Comparison of ENCODE assay signal across 20 cellular contexts in the genomic region with DNA sequence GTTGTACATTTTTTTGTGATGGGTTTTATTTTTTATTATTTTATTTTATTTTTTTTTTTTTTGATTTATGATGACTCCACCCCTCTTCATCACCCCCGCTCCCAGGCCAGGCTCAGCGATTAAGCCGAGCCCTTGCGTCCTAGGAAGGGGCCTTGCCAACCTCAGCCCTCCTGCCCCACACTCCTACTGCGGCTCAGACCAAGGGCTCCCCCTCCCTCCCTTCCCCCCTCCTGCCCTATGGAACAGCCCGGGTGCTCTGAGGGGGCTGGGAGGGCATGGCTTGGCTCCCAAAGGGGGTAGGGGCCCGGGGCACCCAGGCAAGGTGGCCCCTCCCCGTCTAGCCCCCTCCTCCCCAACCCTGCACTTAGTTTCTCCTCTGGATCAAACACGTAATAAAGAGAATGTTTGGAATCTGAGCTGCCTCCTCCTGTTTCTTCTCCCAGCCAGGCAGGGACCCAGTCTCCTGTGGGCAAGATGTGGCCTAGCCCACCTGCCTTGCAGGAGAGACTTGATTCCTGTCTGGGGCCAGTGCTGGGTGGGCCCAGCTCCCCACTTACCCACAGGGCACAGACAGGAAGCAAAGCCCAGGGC. TPM values are rescaled to one million over a fixed set of nuclear protein-coding genes. Genes with fewer than 3 reads are reported as not detected.
DNase-seq lines count a peak whose midpoint lies in the region; ATAC-seq and TF ChIP-seq lines count a peak whose summit lies in the region.
"Had no signal": no experiment of that assay in that cellular context is flagged by ENCODE, and none has a peak within 500 bp of the region (broad histone marks: within the 10 kb centered on the region; RNA-seq: fewer than 3 reads in every experiment).

No MANE protein-coding gene starts in this region.

- H4K20me1 ChIP-seq in BLaER1 treated with 17β-estradiol and CSF1 and Interleukin-3, amounts not matched to agents 10 nM and 100 nM = peaks cover 26 to 85% (median 52%) of the 10 kb centered on the region in 11 experiments

- H3K4me3 Mint-ChIP-seq in neural crest cell = peak overlapping the region; percentile 59
- H3K4me3 Mint-ChIP-seq: activated CD4-positive, alpha-beta memory T cell treated with anti-CD3 and anti-CD28 coated beads, Interleukin-2, amount 10 ng/mL, durations not matched to agents 7 days and 5 days; CD4-positive, alpha-beta memory T cell had no signal

- H3K4me1 ChIP-seq in BLaER1 treated with 17β-estradiol and CSF1 and Interleukin-3, amounts not matched to agents 10 nM and 100 nM = peaks cover 71 to 90% (median 83%) of the 10 kb centered on the region in 10 experiments
- peaks cover 51% of the 10 kb centered on the region for H3K4me1 ChIP-seq in HUES6 (ENCODE audit: control insufficient read depth, insufficient read depth, low read length)
- no peaks in the 10 kb centered on the region for H3K4me1 ChIP-seq in psoas muscle

- ATAC-seq in psoas muscle = no peak
- ATAC-seq in HG02938 (IDR thresholded peaks at IDR 0.05; ENCODE audit: unreplicated experiment) = no peak

- H3K36me3 ChIP-seq in BLaER1 treated with 17β-estradiol and CSF1 and Interleukin-3, amounts not matched to agents 10 nM and 100 nM = peaks cover 16 to 59% (median 35%) of the 10 kb centered on the region in 11 experiments
- peaks cover 43% of the 10 kb centered on the region for H3K36me3 ChIP-seq in HUES6 (ENCODE audit: control insufficient read depth, insufficient read depth, low read length)
- peaks cover 0 to 44% of the 10 kb centered on the region in 2 donors for H3K36me3 ChIP-seq in psoas muscle (ENCODE audit: insufficient read depth in 1 of 2, low read depth in 1 of 2)

- no peaks in the 10 kb centered on the region for H3K9me3 ChIP-seq in BLaER1 treated with 17β-estradiol and CSF1 and Interleukin-3, amounts not matched to agents 10 nM and 100 nM (replicated peaks in 1 of 11)
- no peaks in the 10 kb centered on the region for H3K9me3 ChIP-seq in HUES6 (ENCODE audit: control insufficient read depth, insufficient read depth, low read depth, low read length)
- no peaks in the 10 kb centered on the region for H3K9me3 ChIP-seq in psoas muscle
- H3K9me3 ChIP-seq: adrenal gland, testis had no signal

- peak; percentile 49 for DNase-seq in ecto neural progenitor cell (ENCODE audit: low spot score)
- no peak for DNase-seq in neural crest cell (ENCODE audit: low read depth, low spot score)
- DNase-seq in SW 1271 (lab: John Stamatoyannopoulos, UW) = no peak
- DNase-seq in psoas muscle = no peak
- no peak for DNase-seq in EL
- DNase-seq: activated CD4-positive, alpha-beta memory T cell treated with anti-CD3 and anti-CD28 coated beads, Interleukin-2, amount 10 ng/mL, durations not matched to agents 7 days and 5 days; activated CD4-positive, CD25-positive, alpha-beta regulatory T cell; activated gamma-delta T cell; adrenal gland; CD4-positive, alpha-beta memory T cell; dermis blood vessel endothelial cell; HCEC 1CT; Kasumi-1; NCI-H187 treated with DMSO at 0.1 percent for 48 hours; stimulated activated CD4-positive, alpha-beta T cell treated with anti-CD3 and anti-CD28 coated beads, Interleukin-2, amount 100 ng/mL, for 48 hours; stimulated activated naive CD4-positive, alpha-beta T cell; testis had no signal

- intact Hi-C loops in psoas muscle (cut with DNase I) = no loop called here

- peak overlapping the region in 9 of 11 experiments; percentile 21 to 70 (median 66); a peak in 15 of 22 replicates for H3K9ac ChIP-seq in BLaER1 treated with 17β-estradiol and CSF1 and Interleukin-3, amounts not matched to agents 10 nM and 100 nM
- H3K9ac ChIP-seq in HUES6 (ENCODE audit: low read length) = no peak overlapping the region

- peak overlapping the region; percentile 85 to 96 (median 90) for H3K4me2 ChIP-seq in BLaER1 treated with 17β-estradiol and CSF1 and Interleukin-3, amounts not matched to agents 10 nM and 100 nM

- H3K27me3 ChIP-seq in BLaER1 treated with 17β-estradiol and CSF1 and Interleukin-3, amounts not matched to agents 10 nM and 100 nM = no peaks in the 10 kb centered on the region
- H3K27me3 ChIP-seq in HUES6 (ENCODE audit: control insufficient read depth, insufficient read depth, low read length) = no peaks in the 10 kb centered on the region
- no peaks in the 10 kb centered on the region for H3K27me3 ChIP-seq in psoas muscle (ENCODE audit: insufficient read depth in 3 of 3, low read length in 2 of 3)
- H3K27me3 ChIP-seq: adrenal gland, testis had no signal

- peaks cover 43% of the 10 kb centered on the region for H3K4me1 Mint-ChIP-seq in neural crest cell
- H3K4me1 Mint-ChIP-seq: activated CD4-positive, alpha-beta memory T cell treated with anti-CD3 and anti-CD28 coated beads, Interleukin-2, amount 10 ng/mL, durations not matched to agents 7 days and 5 days had no signal

- H3K27me3 Mint-ChIP-seq in neural crest cell (ENCODE audit: low read depth) = peaks cover 10% of the 10 kb centered on the region
- H3K27me3 Mint-ChIP-seq: CD4-positive, alpha-beta memory T cell had no signal

- no peak for TF ChIP-seq CTCF in neural crest cell (conservative IDR thresholded peaks at IDR 0.05)
- no peak for TF ChIP-seq CTCF in psoas muscle (IDR thresholded peaks at IDR 0.05)

- peak overlapping the region in 1 of 10 experiments; percentile 53; a peak in 1 of 20 replicates for H3K4me3 ChIP-seq in BLaER1 treated with 17β-estradiol and CSF1 and Interleukin-3, amounts not matched to agents 10 nM and 100 nM
- H3K4me3 ChIP-seq in HUES6 (ENCODE audit: low read depth, low read length) (no peak overlapping the region), psoas muscle (no peak overlapping the region)
- H3K4me3 ChIP-seq: adrenal gland had no signal

- peaks cover 5% of the 10 kb centered on the region for H3K36me3 Mint-ChIP-seq in neural crest cell (ENCODE audit: low read depth)

- H3K27ac ChIP-seq in BLaER1 treated with 17β-estradiol and CSF1 and Interleukin-3, amounts not matched to agents 10 nM and 100 nM = peak overlapping the region in 7 of 11 experiments; percentile 40 to 75 (median 66); a peak in 13 of 22 replicates
- H3K27ac ChIP-seq in HUES6 (ENCODE audit: low read depth, low read length) (0 out of 2 replicates have a peak overlapping the region, but pooled peaks have one; percentile 55), psoas muscle (no peak overlapping the region)
- H3K27ac ChIP-seq: testis had no signal

- H3K9me3 Mint-ChIP-seq in neural crest cell = no peaks in the 10 kb centered on the region
- H3K9me3 Mint-ChIP-seq: activated CD4-positive, alpha-beta memory T cell treated with anti-CD3 and anti-CD28 coated beads, Interleukin-2, amount 10 ng/mL, durations not matched to agents 7 days and 5 days; CD4-positive, alpha-beta memory T cell had no signal

- H3K27ac Mint-ChIP-seq in neural crest cell (ENCODE audit: unreplicated experiment) = no peak overlapping the region
- H3K27ac Mint-ChIP-seq: activated CD4-positive, alpha-beta memory T cell treated with anti-CD3 and anti-CD28 coated beads, Interleukin-2, amount 10 ng/mL, durations not matched to agents 7 days and 5 days had no signal

- WGBS in psoas muscle, 3 donors = 62 to 72% (median 62%) methylated on average over 9 of the region's 9 CpGs

RNA-seq across cellular contexts. Expression of gene RCOR2, which starts 6.3 kb away (rescaled TPM):
- total RNA-seq in neural crest cell (107 and 108 TPM in 2 replicates), psoas muscle (1 to 10 TPM in 1 of 4 donors, under 1 TPM in 3; 0.25 to 2.1 (median 0.47) TPM)
- polyA plus RNA-seq in psoas muscle = under 1 TPM; 0.07 to 0.91 (median 0.77) TPM
- total RNA-seq: activated CD4-positive, alpha-beta memory T cell treated with anti-CD3 and anti-CD28 coated beads, Interleukin-2, amount 10 ng/mL, durations not matched to agents 7 days and 5 days; CD4-positive, alpha-beta memory T cell had no signal
- polyA plus RNA-seq: CD4-positive, alpha-beta memory T cell had no signal

RNA-seq across cellular contexts. Expression of gene NAA40, which starts 28.1 kb away (rescaled TPM):
- total RNA-seq in neural crest cell (64.5 and 71.2 TPM in 2 replicates), psoas muscle (10 to 100 TPM in 1 of 4 donors, 1 to 10 TPM in 3; 5.4 to 13.7 (median 7.8) TPM)
- 10 to 100 TPM in 1 of 3 donors, 1 to 10 TPM in 2; 4.6 to 10.5 (median 7.6) TPM for polyA plus RNA-seq in psoas muscle

Comparison
In these comparisons a context has a peak if more than half of its experiments do, and no peak if none do; other contexts are left out.
1. RNA of gene RCOR2, which starts 6.3 kb away (total RNA-seq): 107 to 108 TPM in neural crest cell; 0.25 to 2.1 TPM in psoas muscle; every median in the first group is over 10 times any median in the second.